ENCODE assay signal across 14 cellular contexts in genomic region chr17:721540-721937, GRCh38.
"Had no signal": no experiment of that assay in that cellular context is flagged by ENCODE, and none has a peak within 500 bp of the region (broad histone marks: within the 10 kb centered on the region; RNA-seq: fewer than 3 reads in every experiment).

No MANE protein-coding gene starts in this region.

- H3K4me3 Mint-ChIP-seq: activated CD4-positive, alpha-beta T cell treated with anti-CD3 and anti-CD28 coated beads, Interleukin-2, amount 10 ng/mL, durations not matched to agents 7 days and 5 days; activated naive CD8-positive, alpha-beta T cell; effector memory CD8-positive, alpha-beta T cell; natural killer cell treated with Interleukin-12 subunit alpha and Interleukin-12 subunit beta and Interleukin-15 and Interleukin-18, amount 100 ng/mL, for 72 hours had no signal

- H3K27me3 Mint-ChIP-seq: activated CD4-positive, alpha-beta T cell treated with anti-CD3 and anti-CD28 coated beads, Interleukin-2, amount 10 ng/mL, durations not matched to agents 7 days and 5 days; activated naive CD8-positive, alpha-beta T cell; effector memory CD8-positive, alpha-beta T cell had no signal

- DNase-seq: activated CD4-positive, alpha-beta T cell treated with anti-CD3 and anti-CD28 coated beads, Interleukin-2, amount 10 ng/mL, durations not matched to agents 7 days and 5 days; activated CD8-positive, alpha-beta memory T cell treated with anti-CD3 and anti-CD28 coated beads for 24 hours; activated gamma-delta T cell treated with Interleukin-2 at 50 U/mL for 16 hours; amniotic stem cell; dermis blood vessel endothelial cell; effector memory CD8-positive, alpha-beta T cell; hypothalamus; left ventricle myocardium superior; mesendoderm; right cardiac atrium; stimulated activated naive CD8-positive, alpha-beta T cell treated with anti-CD3 and anti-CD28 coated beads, Interleukin-15, Interleukin-2, amounts not matched to agents 100 U/mL and 50 U/mL, for 24 hours; trophoblast cell had no signal

- H3K36me3 Mint-ChIP-seq: natural killer cell treated with Interleukin-12 subunit alpha and Interleukin-12 subunit beta and Interleukin-15 and Interleukin-18, amount 100 ng/mL, for 72 hours had no signal

- H3K27ac Mint-ChIP-seq: activated CD4-positive, alpha-beta T cell treated with anti-CD3 and anti-CD28 coated beads, Interleukin-2, amount 10 ng/mL, durations not matched to agents 7 days and 5 days; activated naive CD8-positive, alpha-beta T cell; effector memory CD8-positive, alpha-beta T cell; natural killer cell treated with Interleukin-12 subunit alpha and Interleukin-12 subunit beta and Interleukin-15 and Interleukin-18, amount 100 ng/mL, for 72 hours had no signal

- ATAC-seq: effector memory CD8-positive, alpha-beta T cell; left ventricle myocardium superior; natural killer cell treated with Interleukin-12 subunit alpha and Interleukin-12 subunit beta and Interleukin-15 and Interleukin-18, amount 100 ng/mL, for 72 hours; right cardiac atrium; stimulated activated naive CD8-positive, alpha-beta T cell treated with anti-CD3 and anti-CD28 coated beads, Interleukin-15, Interleukin-2, amounts not matched to agents 100 U/mL and 50 U/mL, for 24 hours had no signal
